In the genomic region with DNA sequence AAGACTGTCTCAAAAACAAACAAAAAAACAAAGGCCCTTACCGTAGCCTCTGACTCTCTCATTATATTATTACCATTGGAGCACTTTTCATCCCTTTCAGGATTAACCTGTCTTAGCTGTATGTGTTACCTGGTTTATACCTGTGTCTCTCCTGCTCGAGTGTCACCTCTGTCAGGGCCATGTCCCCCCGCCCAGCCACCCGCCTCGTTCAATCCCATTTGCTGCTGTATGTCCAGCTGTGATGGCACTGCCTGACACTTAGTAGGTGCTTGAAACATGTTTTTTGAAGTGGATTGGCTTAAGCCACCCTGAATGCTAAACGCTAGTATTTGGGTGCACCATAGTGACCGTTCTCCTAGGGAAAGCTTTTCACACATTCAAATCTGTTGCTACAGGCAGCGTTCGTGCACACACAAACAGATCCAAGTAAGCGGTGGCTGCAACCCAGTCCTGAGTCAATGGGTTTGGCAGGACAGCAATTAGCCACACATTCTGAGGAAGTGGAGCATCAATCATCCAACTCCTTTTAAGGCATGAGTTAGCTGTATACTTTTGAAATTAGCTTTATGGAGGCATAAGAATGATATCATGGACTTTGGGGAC, we compare ENCODE assay signal across 9 cellular contexts.
DNase-seq lines count a peak whose midpoint lies in the region; ATAC-seq and TF ChIP-seq lines count a peak whose summit lies in the region.
"Had no signal": no experiment of that assay in that cellular context is flagged by ENCODE, and none has a peak within 500 bp of the region (broad histone marks: within the 10 kb centered on the region; RNA-seq: fewer than 3 reads in every experiment).

No MANE protein-coding gene starts in this region.

- peak; percentile 19 for DNase-seq in H7
- peak; percentile 76 for DNase-seq in amniotic epithelial cell (ENCODE audit: low read depth)
- DNase-seq in lung (ENCODE audit: low spot score) = peak; percentile 31
- DNase-seq in activated T-helper 1 cell treated with anti-CD3 and anti-CD28 coated beads, Interleukin-12 subunit alpha, Interleukin-12 subunit beta, Interleukin-2, Interleukin-4 antibody, amounts not matched to agents 30 ng/mL and 10 ng/mL and 1 ng/mL, durations not matched to agents 14 hours and 24 hours and 36 hours (ENCODE audit: low spot score) = no peak
- no peak for DNase-seq in DMS79 (lab: John Stamatoyannopoulos, UW)
- DNase-seq: NCI-H446 had no signal

- H3K9me3 Mint-ChIP-seq in activated T-helper 1 cell treated with anti-CD3 and anti-CD28 coated beads, Interleukin-12 subunit alpha, Interleukin-12 subunit beta, Interleukin-2, Interleukin-4 antibody, amounts not matched to agents 30 ng/mL and 10 ng/mL and 1 ng/mL, durations not matched to agents 14 hours and 24 hours and 36 hours = no peaks in the 10 kb centered on the region

- H3K4me1 ChIP-seq in ACC112 (ENCODE audit: control insufficient read depth, insufficient read depth, low read length, unreplicated experiment) = peaks cover 5% of the 10 kb centered on the region
- H3K4me1 ChIP-seq in lung (ENCODE audit: control insufficient read depth in 2 of 2, insufficient read depth in 2 of 2, low read length in 2 of 2) = no peaks in the 10 kb centered on the region

- no peak overlapping the region for H3K4me3 Mint-ChIP-seq in activated T-helper 1 cell treated with anti-CD3 and anti-CD28 coated beads, Interleukin-12 subunit alpha, Interleukin-12 subunit beta, Interleukin-2, Interleukin-4 antibody, amounts not matched to agents 30 ng/mL and 10 ng/mL and 1 ng/mL, durations not matched to agents 14 hours and 24 hours and 36 hours

- H3K4me1 Mint-ChIP-seq in activated T-helper 1 cell treated with anti-CD3 and anti-CD28 coated beads, Interleukin-12 subunit alpha, Interleukin-12 subunit beta, Interleukin-2, Interleukin-4 antibody, amounts not matched to agents 30 ng/mL and 10 ng/mL and 1 ng/mL, durations not matched to agents 14 hours and 24 hours and 36 hours (ENCODE audit: low read depth) = peaks cover 42% of the 10 kb centered on the region

- H3K27ac ChIP-seq in ACC112 (ENCODE audit: low read depth, low read length) (peak overlapping the region; percentile 30), lung (ENCODE audit: low read depth in 1 of 2, low read length in 1 of 2) (no peak overlapping the region)

- H3K36me3 Mint-ChIP-seq in activated T-helper 1 cell treated with anti-CD3 and anti-CD28 coated beads, Interleukin-12 subunit alpha, Interleukin-12 subunit beta, Interleukin-2, Interleukin-4 antibody, amounts not matched to agents 30 ng/mL and 10 ng/mL and 1 ng/mL, durations not matched to agents 14 hours and 24 hours and 36 hours (ENCODE audit: low read depth) = no peaks in the 10 kb centered on the region

- no peaks in the 10 kb centered on the region for H3K9me3 ChIP-seq in lung (ENCODE audit: control insufficient read depth in 2 of 2, insufficient read depth in 1 of 2, low read length in 1 of 2)

- H3K36me3 ChIP-seq in ACC112 (ENCODE audit: insufficient read depth, low read length) = no peaks in the 10 kb centered on the region
- H3K36me3 ChIP-seq in H7 (replicated peaks; ENCODE audit: control insufficient read depth, insufficient read depth, low read length) = no peaks in the 10 kb centered on the region
- no peaks in the 10 kb centered on the region for H3K36me3 ChIP-seq in lung (ENCODE audit: control insufficient read depth in 2 of 2, insufficient read depth in 2 of 2, low read length in 2 of 2)

- intact Hi-C loops in activated T-helper 1 cell treated with anti-CD3 and anti-CD28 coated beads, Interleukin-12 subunit alpha, Interleukin-12 subunit beta, Interleukin-2, Interleukin-4 antibody, amounts not matched to agents 30 ng/mL and 10 ng/mL and 1 ng/mL, durations not matched to agents 14 hours and 24 hours and 36 hours (cut with micrococcal nuclease) = no loop called here

- no peak for TF ChIP-seq CTCF in lung (IDR thresholded peaks at IDR 0.05; ENCODE audit: control extremely low read depth, extremely low read depth)

- ATAC-seq in lung (ENCODE audit: insufficient read depth, low FRiP score) (no peak), HG03432 (IDR thresholded peaks at IDR 0.05; ENCODE audit: unreplicated experiment) (no peak), GM21528 (IDR thresholded peaks at IDR 0.05; ENCODE audit: low FRiP score, unreplicated experiment) (no peak)

- peak overlapping the region; percentile 87 for H2AFZ ChIP-seq in ACC112 (ENCODE audit: low read length, unreplicated experiment)

- WGBS in lung, 2 donors = 52 to 56% methylated on average over 10 of the region's 10 CpGs

- H3K4me3 ChIP-seq in ACC112 (ENCODE audit: low read depth, low read length) (no peak overlapping the region), H7 (ENCODE audit: insufficient read depth, low read depth, low read length) (no peak overlapping the region), lung (no peak overlapping the region)

- no peaks in the 10 kb centered on the region for H3K27me3 Mint-ChIP-seq in activated T-helper 1 cell treated with anti-CD3 and anti-CD28 coated beads, Interleukin-12 subunit alpha, Interleukin-12 subunit beta, Interleukin-2, Interleukin-4 antibody, amounts not matched to agents 30 ng/mL and 10 ng/mL and 1 ng/mL, durations not matched to agents 14 hours and 24 hours and 36 hours (ENCODE audit: insufficient read depth)

- no peak overlapping the region for H3K27ac Mint-ChIP-seq in activated T-helper 1 cell treated with anti-CD3 and anti-CD28 coated beads, Interleukin-12 subunit alpha, Interleukin-12 subunit beta, Interleukin-2, Interleukin-4 antibody, amounts not matched to agents 30 ng/mL and 10 ng/mL and 1 ng/mL, durations not matched to agents 14 hours and 24 hours and 36 hours

- H3K79me2 ChIP-seq in ACC112 (ENCODE audit: control insufficient read depth, insufficient read depth, low read length, unreplicated experiment) = no peaks in the 10 kb centered on the region

- no peaks in the 10 kb centered on the region for H3K27me3 ChIP-seq in ACC112 (ENCODE audit: insufficient read depth, low read length)
- H3K27me3 ChIP-seq in H7 (ENCODE audit: control insufficient read depth, insufficient read depth, low read length) = no peaks in the 10 kb centered on the region
- no peaks in the 10 kb centered on the region for H3K27me3 ChIP-seq in lung (ENCODE audit: control insufficient read depth, insufficient read depth)

Comparison
In these comparisons a context has a peak if more than half of its experiments do, and no peak if none do; other contexts are left out.
1. DNase-seq: peak in H7 (single experiment), amniotic epithelial cell (single experiment) and lung (single experiment); none in activated T-helper 1 cell treated with anti-CD3 and anti-CD28 coated beads, Interleukin-12 subunit alpha, Interleukin-12 subunit beta, Interleukin-2, Interleukin-4 antibody, amounts not matched to agents 30 ng/mL and 10 ng/mL and 1 ng/mL, durations not matched to agents 14 hours and 24 hours and 36 hours (single experiment) and DMS79 (single experiment).